17 cellular contexts compared by ENCODE assay signal in genomic region chr22:42314709-42315391, GRCh38. TPM values are rescaled to one million over a fixed set of nuclear protein-coding genes. Genes with fewer than 3 reads are reported as not detected.
A peak's percentile ranks its signal among the peaks of the same experiment; 100 is the strongest.
DNase-seq lines count a peak whose midpoint lies in the region; ATAC-seq and TF ChIP-seq lines count a peak whose summit lies in the region.
"Had no signal": no experiment of that assay in that cellular context is flagged by ENCODE, and none has a peak within 500 bp of the region (broad histone marks: within the 10 kb centered on the region; RNA-seq: fewer than 3 reads in every experiment).

No MANE protein-coding gene starts in this region.

- TF ChIP-seq CTCF in breast epithelium (IDR thresholded peaks at IDR 0.05) = no peak
- TF ChIP-seq CTCF in MCF 10A (IDR thresholded peaks at IDR 0.05; ENCODE audit: unreplicated experiment) = no peak
- no peak for TF ChIP-seq CTCF in PC-9 (conservative IDR thresholded peaks at IDR 0.05)
- no peak for TF ChIP-seq CTCF in transverse colon (IDR thresholded peaks at IDR 0.05)

- H3K27me3 ChIP-seq in breast epithelium (no peaks in the 10 kb centered on the region), PC-9 (ENCODE audit: insufficient read depth, low read depth) (no peaks in the 10 kb centered on the region), transverse colon (no peaks in the 10 kb centered on the region)
- H3K27me3 ChIP-seq: upper lobe of right lung had no signal

- in situ Hi-C loops in transverse colon (cut with MboI; ENCODE audit: low pct_ligation_motif_present in 1 of 4, low pct_unique_long_range_greater_than_20kb in 1 of 4, low sequenced_read_pairs in 3 of 4) = no loop called here

- H3K36me3 Mint-ChIP-seq in MCF 10A (ENCODE audit: insufficient read depth, unreplicated experiment) = no peaks in the 10 kb centered on the region
- peaks cover 5% of the 10 kb centered on the region for H3K36me3 Mint-ChIP-seq in central memory CD8-positive, alpha-beta T cell (ENCODE audit: insufficient read depth)

- peak overlapping the region; percentile 65 to 78 for H3K27ac ChIP-seq in breast epithelium
- peak overlapping the region; percentile 41 for H3K27ac ChIP-seq in PC-9
- peak overlapping the region; percentile 82 to 92 (median 89) for H3K27ac ChIP-seq in transverse colon
- H3K27ac ChIP-seq: ascending aorta, heart left ventricle, upper lobe of right lung had no signal

- TF ChIP-seq POLR2A in breast epithelium (IDR thresholded peaks at IDR 0.05) (no peak), transverse colon (IDR thresholded peaks at IDR 0.05) (no peak)

- H3K9me3 ChIP-seq in breast epithelium (no peaks in the 10 kb centered on the region), PC-9 (ENCODE audit: insufficient read depth, low read depth) (no peaks in the 10 kb centered on the region), transverse colon (no peaks in the 10 kb centered on the region)
- H3K9me3 ChIP-seq: ascending aorta, esophagus squamous epithelium, heart left ventricle, upper lobe of right lung had no signal

- H4K20me1 ChIP-seq in PC-9 (ENCODE audit: insufficient read depth) = peaks cover 6% of the 10 kb centered on the region

- H3K9me2 ChIP-seq in PC-9 (ENCODE audit: insufficient read depth) = no peaks in the 10 kb centered on the region

- H3K27ac Mint-ChIP-seq in MCF 10A (ENCODE audit: low read depth, unreplicated experiment) = no peak overlapping the region
- H3K27ac Mint-ChIP-seq in central memory CD8-positive, alpha-beta T cell (ENCODE audit: low read depth) = peak overlapping the region; percentile 91
- H3K27ac Mint-ChIP-seq: activated B cell treated with CpG ODN at 0.5 μM for 24 hours, HFFc6 had no signal

- POLR2A ChIA-PET in MCF 10A (lab: Yijun Ruan, JAX) = interaction anchor here (0.6 to 1.5 kb wide), 7 partner anchors 28 to 225 kb away, joined by 3 to 5 read pairs (median 4); no protein-coding TSS in a partner anchor
- POLR2A ChIA-PET in PC-9 (lab: Charles Lee; ENCODE audit: unreplicated experiment) = no interaction called here

- H3K4me1 ChIP-seq in breast epithelium (peaks cover 13 to 31% of the 10 kb centered on the region in 2 donors), PC-9 (replicated peaks; ENCODE audit: insufficient read depth) (peaks cover 37% of the 10 kb centered on the region), transverse colon (peaks cover 19 to 61% (median 57%) of the 10 kb centered on the region in 4 donors)
- H3K4me1 ChIP-seq: ascending aorta, upper lobe of right lung had no signal

- H3K4me3 ChIP-seq in breast epithelium (no peak overlapping the region), PC-9 (no peak overlapping the region), transverse colon (no peak overlapping the region)
- H3K4me3 ChIP-seq: ascending aorta, esophagus squamous epithelium, heart left ventricle, K562, upper lobe of right lung had no signal

- TF ChIP-seq EP300 in transverse colon (IDR thresholded peaks at IDR 0.05; ENCODE audit: low read depth) = no peak

- CTCF ChIA-PET in MCF 10A (lab: Yijun Ruan, JAX) = interaction anchor here (0.7 to 2.3 kb wide), 5 partner anchors 10 to 146 kb away, joined by 3 to 10 read pairs (median 5); no protein-coding TSS in a partner anchor
- CTCF ChIA-PET in PC-9 (lab: Charles Lee) = interaction anchor here (0.5 to 0.6 kb wide), 2 partner anchors 15 to 129 kb away, joined by 4 read pairs; no protein-coding TSS in a partner anchor

- H3K4me2 ChIP-seq in PC-9 = peak overlapping the region; percentile 42

- H3K4me3 Mint-ChIP-seq in MCF 10A (ENCODE audit: unreplicated experiment) = no peak overlapping the region
- peak overlapping the region; percentile 59 for H3K4me3 Mint-ChIP-seq in central memory CD8-positive, alpha-beta T cell
- H3K4me3 Mint-ChIP-seq: activated B cell treated with CpG ODN at 0.5 μM for 24 hours, HFFc6 had no signal

- DNase-seq in breast epithelium (ENCODE audit: low spot score in 2 of 2) (no peak), MCF 10A (ENCODE audit: unreplicated experiment) (no peak), PC-9 (no peak), transverse colon (no peak), left ventricle myocardium superior (no peak), sciatic nerve (ENCODE audit: low spot score) (no peak)
- DNase-seq in central memory CD8-positive, alpha-beta T cell (ENCODE audit: low spot score in 2 of 2) = no peak
- DNase-seq: activated B cell treated with CpG ODN at 0.5 μM for 24 hours; esophagus squamous epithelium; HFFc6; PC-3; stimulated activated CD4-positive, alpha-beta T cell treated with anti-CD3 and anti-CD28 coated beads, Interleukin-4, amount 100 ng/mL, for 1 hour; upper lobe of right lung had no signal

- H3K36me3 ChIP-seq in breast epithelium (no peaks in the 10 kb centered on the region), PC-9 (ENCODE audit: low read depth) (no peaks in the 10 kb centered on the region), transverse colon (no peaks in the 10 kb centered on the region)
- H3K36me3 ChIP-seq: ascending aorta, esophagus squamous epithelium, heart left ventricle, upper lobe of right lung had no signal

- peaks cover 21% of the 10 kb centered on the region for H3F3A ChIP-seq in PC-9 (ENCODE audit: insufficient read depth, low read depth)

- intact Hi-C loops in breast epithelium (cut with DNase I; ENCODE audit: low total_unique reads) (no loop called here), MCF 10A (cut with micrococcal nuclease) (loop anchor here (1.0 to 5.0 kb wide), 3 partner anchors 122 to 224 kb away; partner anchors contain the start of gene NDUFA6), PC-9 (cut with micrococcal nuclease; ENCODE audit: unreplicated experiment) (loop anchor here (1.0 to 10.0 kb wide), 3 partner anchors 120 to 223 kb away; partner anchors contain the start of genes NDUFA6 and NFAM1), transverse colon (cut with DNase I; ENCODE audit: low total_unique reads) (no loop called here), left ventricle myocardium superior (cut with micrococcal nuclease) (no loop called here), sciatic nerve (cut with DNase I) (no loop called here)

- WGBS in transverse colon (ENCODE audit: low coverage in 1 of 2), 2 donors = 17 to 42% methylated on average over 2 to 5 of the region's 5 CpGs

- no peaks in the 10 kb centered on the region for H3K9me3 Mint-ChIP-seq in MCF 10A (ENCODE audit: unreplicated experiment)
- H3K9me3 Mint-ChIP-seq in central memory CD8-positive, alpha-beta T cell = no peaks in the 10 kb centered on the region
- H3K9me3 Mint-ChIP-seq: activated B cell treated with CpG ODN at 0.5 μM for 24 hours, HFFc6 had no signal

- BruUV-seq in MCF 10A (replicated peaks; lab: Mats Ljungman, UMichigan) (no TSS peak), PC-9 (replicated peaks; lab: Mats Ljungman, UMichigan) (no TSS peak)

- H3K79me2 ChIP-seq in PC-9 (ENCODE audit: low read depth) = no peaks in the 10 kb centered on the region

- H3K27me3 Mint-ChIP-seq in MCF 10A (ENCODE audit: insufficient read depth, unreplicated experiment) = no peaks in the 10 kb centered on the region
- no peaks in the 10 kb centered on the region for H3K27me3 Mint-ChIP-seq in central memory CD8-positive, alpha-beta T cell

- peaks cover 44% of the 10 kb centered on the region for H3K4me1 Mint-ChIP-seq in MCF 10A (ENCODE audit: insufficient read depth, unreplicated experiment)
- peaks cover 56% of the 10 kb centered on the region for H3K4me1 Mint-ChIP-seq in central memory CD8-positive, alpha-beta T cell

- ATAC-seq in central memory CD8-positive, alpha-beta T cell (replicated peaks; ENCODE audit: extremely low read depth, poor library complexity, severe bottlenecking) = no peak
- ATAC-seq in left ventricle myocardium superior = no peak
- ATAC-seq in GM19397 (IDR thresholded peaks at IDR 0.05; ENCODE audit: unreplicated experiment) = no peak
- no peak for ATAC-seq in sciatic nerve

- no peak overlapping the region for H2AFZ ChIP-seq in PC-9

RNA-seq across cellular contexts. Expression of gene TCF20, which starts 44.4 kb away (rescaled TPM):
- 10 to 100 TPM; 24.2 to 43.3 (median 36.1) TPM for total RNA-seq in breast epithelium
- total RNA-seq in MCF 10A (2022) = 44.7 and 56.4 TPM in 2 replicates
- 79.1 and 85.1 TPM in 2 replicates for total RNA-seq in PC-9 (2021)
- total RNA-seq in transverse colon = 10 to 100 TPM; 30.3 to 43.7 (median 42.3) TPM
- total RNA-seq in left ventricle myocardium superior = 14.9 TPM
- 46.1 TPM for total RNA-seq in sciatic nerve

Comparison
In these comparisons a context has a peak if more than half of its experiments do, and no peak if none do; other contexts are left out.
1. intact Hi-C loops: an anchor here in MCF 10A (1.0 to 5.0 kb wide) and PC-9 (1.0 to 10.0 kb wide); none called in breast epithelium, transverse colon, left ventricle myocardium superior and sciatic nerve.